Comparison of ENCODE assay signal across 14 cellular contexts in the genomic region with DNA sequence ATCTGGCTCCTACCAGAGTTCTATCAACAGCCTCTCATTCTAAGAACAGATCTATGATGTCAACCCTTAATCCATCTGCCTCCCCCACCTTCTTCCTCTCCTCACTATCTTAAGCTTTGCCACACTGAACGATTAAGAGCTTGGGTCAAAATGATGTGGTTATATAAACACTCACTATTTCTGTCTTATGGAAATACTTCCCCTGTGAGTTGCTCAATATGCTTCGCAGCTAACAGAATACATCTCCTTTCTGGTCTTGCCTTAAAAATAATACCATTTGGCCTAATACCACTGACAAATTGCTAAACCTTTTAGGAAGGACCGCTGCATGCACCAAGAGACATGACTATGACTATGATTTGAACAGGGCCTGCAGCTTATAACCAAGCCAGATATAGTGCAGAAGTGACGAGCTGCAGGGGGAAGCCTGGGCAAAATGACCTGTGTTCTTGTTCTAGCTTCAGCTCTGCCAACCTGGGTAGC.
A peak's percentile ranks its signal among the peaks of the same experiment; 100 is the strongest.
DNase-seq lines count a peak whose midpoint lies in the region; ATAC-seq and TF ChIP-seq lines count a peak whose summit lies in the region.
"Had no signal": no experiment of that assay in that cellular context is flagged by ENCODE, and none has a peak within 500 bp of the region (broad histone marks: within the 10 kb centered on the region; RNA-seq: fewer than 3 reads in every experiment).

No MANE protein-coding gene starts in this region.

- no peak for TF ChIP-seq CTCF in AG09309 (IDR thresholded peaks at IDR 0.05; ENCODE audit: control insufficient read depth, insufficient read depth, low read depth, low read length, missing control alignments)
- TF ChIP-seq CTCF in omental fat pad (IDR thresholded peaks at IDR 0.05), result no peak
- TF ChIP-seq CTCF in endothelial cell (IDR thresholded peaks at IDR 0.05; ENCODE audit: unreplicated experiment), result no peak

- peaks cover 1% of the 10 kb centered on the region for H3K27me3 Mint-ChIP-seq in endothelial cell (ENCODE audit: unreplicated experiment)

- no peak overlapping the region for H3K4me3 ChIP-seq in AG09309 (ENCODE audit: control insufficient read depth, low read depth, low read length)

- no peaks in the 10 kb centered on the region for H3K36me3 Mint-ChIP-seq in endothelial cell (ENCODE audit: low read depth, unreplicated experiment)
- H3K36me3 Mint-ChIP-seq: naive thymus-derived CD8-positive, alpha-beta T cell had no signal

- no peak overlapping the region for H3K27ac Mint-ChIP-seq in endothelial cell (ENCODE audit: unreplicated experiment)
- H3K27ac Mint-ChIP-seq: naive thymus-derived CD8-positive, alpha-beta T cell had no signal

- peak; percentile 73 for ATAC-seq in omental fat pad (ENCODE audit: low FRiP score)
- ATAC-seq: naive thymus-derived CD8-positive, alpha-beta T cell had no signal

- DNase-seq in AG09309 (ENCODE audit: low read depth) (peak; percentile 42), OCI-M1 (lab: John Stamatoyannopoulos, UW) (peak; percentile 86), fibroblast of peridontal ligament (ENCODE audit: extremely low read depth) (peak; percentile 91), omental fat pad (ENCODE audit: low spot score) (no peak), endothelial cell (ENCODE audit: low spot score) (no peak), T-helper 9 cell (no peak), NCI-H146 treated with DMSO at 0.1 percent for 48 hours (lab: John Stamatoyannopoulos, UW; ENCODE audit: unreplicated experiment) (no peak), DMS114 treated with DMSO at 0.1 percent for 48 hours (lab: John Stamatoyannopoulos, UW; ENCODE audit: unreplicated experiment) (no peak)
- DNase-seq: activated effector memory CD4-positive, alpha-beta T cell treated with Interleukin-2 at 50 U/mL for 16 hours; DMS79 treated with DMSO at 0.1 percent for 48 hours; erythroblast; islet precursor cell; naive thymus-derived CD8-positive, alpha-beta T cell; NCI-H187 had no signal

- H3K4me1 Mint-ChIP-seq in endothelial cell (ENCODE audit: unreplicated experiment), result no peaks in the 10 kb centered on the region
- H3K4me1 Mint-ChIP-seq: naive thymus-derived CD8-positive, alpha-beta T cell had no signal

- no peaks in the 10 kb centered on the region for H3K9me3 Mint-ChIP-seq in endothelial cell (ENCODE audit: unreplicated experiment)
- H3K9me3 Mint-ChIP-seq: naive thymus-derived CD8-positive, alpha-beta T cell had no signal

- no peak overlapping the region for H3K4me3 Mint-ChIP-seq in endothelial cell (ENCODE audit: unreplicated experiment)
- H3K4me3 Mint-ChIP-seq: naive thymus-derived CD8-positive, alpha-beta T cell had no signal

Comparison
In these comparisons a context has a peak if more than half of its experiments do, and no peak if none do; other contexts are left out.
1. DNase-seq: peak in AG09309 (single experiment), OCI-M1 (single experiment) and fibroblast of peridontal ligament (single experiment); none in omental fat pad (single experiment), endothelial cell (single experiment), T-helper 9 cell (single experiment), NCI-H146 treated with DMSO at 0.1 percent for 48 hours (single experiment) and DMS114 treated with DMSO at 0.1 percent for 48 hours (single experiment).